ENCODE assay signal across 1 cellular context in the genomic region with DNA sequence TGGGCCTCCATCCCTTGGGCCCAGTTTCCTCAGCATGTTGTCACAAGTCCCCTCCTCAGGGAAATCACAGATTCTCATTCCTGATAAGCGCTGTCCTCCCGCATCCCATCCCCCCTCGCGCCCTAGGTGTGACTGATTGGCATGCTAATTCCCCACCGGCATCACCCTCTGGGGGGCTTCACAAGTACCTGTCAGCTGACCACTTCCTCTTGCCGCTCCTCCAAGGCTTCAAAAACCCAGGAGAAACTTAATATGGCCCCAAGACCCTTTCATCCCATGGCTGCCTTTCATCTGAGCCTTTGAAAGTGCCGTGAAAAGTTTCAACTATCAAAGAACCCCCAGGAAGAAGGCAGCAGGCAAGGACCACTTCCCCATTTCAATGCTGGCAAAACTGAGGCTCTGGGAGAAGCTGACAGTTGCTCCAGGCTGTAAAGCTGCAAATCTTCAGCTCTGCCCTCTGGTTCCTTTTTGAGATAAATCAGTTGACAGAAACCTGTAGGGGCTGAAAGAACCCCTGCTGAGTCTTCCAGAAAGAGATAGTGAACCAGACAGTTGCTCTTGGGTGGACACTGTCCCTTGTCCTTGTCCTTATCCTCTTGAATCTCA.
TF ChIP-seq lines count a peak whose summit lies in the region.

No MANE protein-coding gene starts in this region.

TF ChIP-seq in K562, 482 proteins besides CTCF, POLR2A, EP300 and RAD21 (continued from another document and continues in another):
- TF ChIP-seq CBX2 (IDR thresholded peaks at IDR 0.05; ENCODE audit: insufficient read depth, low read length, poor library complexity, severe bottlenecking) = no peak
- TF ChIP-seq, protein P1, sequence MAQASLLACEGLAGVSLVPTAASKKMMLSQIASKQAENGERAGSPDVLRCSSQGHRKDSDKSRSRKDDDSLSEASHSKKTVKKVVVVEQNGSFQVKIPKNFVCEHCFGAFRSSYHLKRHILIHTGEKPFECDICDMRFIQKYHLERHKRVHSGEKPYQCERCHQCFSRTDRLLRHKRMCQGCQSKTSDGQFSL (CRISPR knock-in tag; IDR thresholded peaks at IDR 0.05) = no peak
- TF ChIP-seq, protein P1 (tag; IDR thresholded peaks at IDR 0.05) = no peak
- peak in 1 of 2 experiments; percentile 50; a peak in 1 of 4 replicates for TF ChIP-seq RCOR1 (IDR thresholded peaks at IDR 0.05; ENCODE audit: borderline replicate concordance in 1 of 2, low read depth in 2 of 2, low read length in 2 of 2)
- TF ChIP-seq BRD4 (IDR thresholded peaks at IDR 0.05) = no peak
- no peak for TF ChIP-seq ZNF75A (CRISPR knock-in tag; IDR thresholded peaks at IDR 0.05)
- TF ChIP-seq RFX7 (CRISPR knock-in tag; IDR thresholded peaks at IDR 0.05) = no peak
- TF ChIP-seq FOXJ2 (tag; IDR thresholded peaks at IDR 0.05) = no peak
- TF ChIP-seq POLR3G (IDR thresholded peaks at IDR 0.05; ENCODE audit: extremely low read depth, insufficient read length, insufficient replicate concordance) = no peak
- TF ChIP-seq CBX3 (IDR thresholded peaks at IDR 0.05; ENCODE audit: borderline replicate concordance in 1 of 2, low read length in 2 of 2) = no peak
- TF ChIP-seq, protein P2, sequence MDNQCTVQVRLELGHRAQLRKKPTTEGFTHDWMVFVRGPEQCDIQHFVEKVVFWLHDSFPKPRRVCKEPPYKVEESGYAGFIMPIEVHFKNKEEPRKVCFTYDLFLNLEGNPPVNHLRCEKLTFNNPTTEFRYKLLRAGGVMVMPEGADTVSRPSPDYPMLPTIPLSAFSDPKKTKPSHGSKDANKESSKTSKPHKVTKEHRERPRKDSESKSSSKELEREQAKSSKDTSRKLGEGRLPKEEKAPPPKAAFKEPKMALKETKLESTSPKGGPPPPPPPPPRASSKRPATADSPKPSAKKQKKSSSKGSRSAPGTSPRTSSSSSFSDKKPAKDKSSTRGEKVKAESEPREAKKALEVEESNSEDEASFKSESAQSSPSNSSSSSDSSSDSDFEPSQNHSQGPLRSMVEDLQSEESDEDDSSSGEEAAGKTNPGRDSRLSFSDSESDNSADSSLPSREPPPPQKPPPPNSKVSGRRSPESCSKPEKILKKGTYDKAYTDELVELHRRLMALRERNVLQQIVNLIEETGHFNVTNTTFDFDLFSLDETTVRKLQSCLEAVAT (IDR thresholded peaks at IDR 0.05) = no peak
- TF ChIP-seq BCOR (IDR thresholded peaks at IDR 0.05) = peak; percentile 47; the same call in 1 of the 2 replicates
- no peak for TF ChIP-seq NFRKB (IDR thresholded peaks at IDR 0.05; ENCODE audit: low read depth)
- TF ChIP-seq, protein P3, sequence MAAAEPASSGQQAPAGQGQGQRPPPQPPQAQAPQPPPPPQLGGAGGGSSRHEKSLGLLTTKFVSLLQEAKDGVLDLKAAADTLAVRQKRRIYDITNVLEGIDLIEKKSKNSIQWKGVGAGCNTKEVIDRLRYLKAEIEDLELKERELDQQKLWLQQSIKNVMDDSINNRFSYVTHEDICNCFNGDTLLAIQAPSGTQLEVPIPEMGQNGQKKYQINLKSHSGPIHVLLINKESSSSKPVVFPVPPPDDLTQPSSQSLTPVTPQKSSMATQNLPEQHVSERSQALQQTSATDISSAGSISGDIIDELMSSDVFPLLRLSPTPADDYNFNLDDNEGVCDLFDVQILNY (CRISPR knock-in tag; IDR thresholded peaks at IDR 0.05) = no peak
- no peak for TF ChIP-seq NFE2 (IDR thresholded peaks at IDR 0.05; ENCODE audit: low read depth)
- peak; percentile 77 for TF ChIP-seq RBM25 (IDR thresholded peaks at IDR 0.05; ENCODE audit: low read depth, low read length, severe bottlenecking)
- no peak for TF ChIP-seq ZFP1 (CRISPR knock-in tag; IDR thresholded peaks at IDR 0.05)
- TF ChIP-seq, protein P4, sequence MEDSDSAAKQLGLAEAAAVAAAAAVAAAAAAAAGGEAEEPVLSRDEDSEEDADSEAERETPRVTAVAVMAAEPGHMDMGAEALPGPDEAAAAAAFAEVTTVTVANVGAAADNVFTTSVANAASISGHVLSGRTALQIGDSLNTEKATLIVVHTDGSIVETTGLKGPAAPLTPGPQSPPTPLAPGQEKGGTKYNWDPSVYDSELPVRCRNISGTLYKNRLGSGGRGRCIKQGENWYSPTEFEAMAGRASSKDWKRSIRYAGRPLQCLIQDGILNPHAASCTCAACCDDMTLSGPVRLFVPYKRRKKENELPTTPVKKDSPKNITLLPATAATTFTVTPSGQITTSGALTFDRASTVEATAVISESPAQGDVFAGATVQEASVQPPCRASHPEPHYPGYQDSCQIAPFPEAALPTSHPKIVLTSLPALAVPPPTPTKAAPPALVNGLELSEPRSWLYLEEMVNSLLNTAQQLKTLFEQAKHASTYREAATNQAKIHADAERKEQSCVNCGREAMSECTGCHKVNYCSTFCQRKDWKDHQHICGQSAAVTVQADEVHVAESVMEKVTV (CRISPR knock-in tag; IDR thresholded peaks at IDR 0.05) = no peak
- no peak for TF ChIP-seq ZNF143 (CRISPR knock-in tag; IDR thresholded peaks at IDR 0.05)
- TF ChIP-seq, protein P5, sequence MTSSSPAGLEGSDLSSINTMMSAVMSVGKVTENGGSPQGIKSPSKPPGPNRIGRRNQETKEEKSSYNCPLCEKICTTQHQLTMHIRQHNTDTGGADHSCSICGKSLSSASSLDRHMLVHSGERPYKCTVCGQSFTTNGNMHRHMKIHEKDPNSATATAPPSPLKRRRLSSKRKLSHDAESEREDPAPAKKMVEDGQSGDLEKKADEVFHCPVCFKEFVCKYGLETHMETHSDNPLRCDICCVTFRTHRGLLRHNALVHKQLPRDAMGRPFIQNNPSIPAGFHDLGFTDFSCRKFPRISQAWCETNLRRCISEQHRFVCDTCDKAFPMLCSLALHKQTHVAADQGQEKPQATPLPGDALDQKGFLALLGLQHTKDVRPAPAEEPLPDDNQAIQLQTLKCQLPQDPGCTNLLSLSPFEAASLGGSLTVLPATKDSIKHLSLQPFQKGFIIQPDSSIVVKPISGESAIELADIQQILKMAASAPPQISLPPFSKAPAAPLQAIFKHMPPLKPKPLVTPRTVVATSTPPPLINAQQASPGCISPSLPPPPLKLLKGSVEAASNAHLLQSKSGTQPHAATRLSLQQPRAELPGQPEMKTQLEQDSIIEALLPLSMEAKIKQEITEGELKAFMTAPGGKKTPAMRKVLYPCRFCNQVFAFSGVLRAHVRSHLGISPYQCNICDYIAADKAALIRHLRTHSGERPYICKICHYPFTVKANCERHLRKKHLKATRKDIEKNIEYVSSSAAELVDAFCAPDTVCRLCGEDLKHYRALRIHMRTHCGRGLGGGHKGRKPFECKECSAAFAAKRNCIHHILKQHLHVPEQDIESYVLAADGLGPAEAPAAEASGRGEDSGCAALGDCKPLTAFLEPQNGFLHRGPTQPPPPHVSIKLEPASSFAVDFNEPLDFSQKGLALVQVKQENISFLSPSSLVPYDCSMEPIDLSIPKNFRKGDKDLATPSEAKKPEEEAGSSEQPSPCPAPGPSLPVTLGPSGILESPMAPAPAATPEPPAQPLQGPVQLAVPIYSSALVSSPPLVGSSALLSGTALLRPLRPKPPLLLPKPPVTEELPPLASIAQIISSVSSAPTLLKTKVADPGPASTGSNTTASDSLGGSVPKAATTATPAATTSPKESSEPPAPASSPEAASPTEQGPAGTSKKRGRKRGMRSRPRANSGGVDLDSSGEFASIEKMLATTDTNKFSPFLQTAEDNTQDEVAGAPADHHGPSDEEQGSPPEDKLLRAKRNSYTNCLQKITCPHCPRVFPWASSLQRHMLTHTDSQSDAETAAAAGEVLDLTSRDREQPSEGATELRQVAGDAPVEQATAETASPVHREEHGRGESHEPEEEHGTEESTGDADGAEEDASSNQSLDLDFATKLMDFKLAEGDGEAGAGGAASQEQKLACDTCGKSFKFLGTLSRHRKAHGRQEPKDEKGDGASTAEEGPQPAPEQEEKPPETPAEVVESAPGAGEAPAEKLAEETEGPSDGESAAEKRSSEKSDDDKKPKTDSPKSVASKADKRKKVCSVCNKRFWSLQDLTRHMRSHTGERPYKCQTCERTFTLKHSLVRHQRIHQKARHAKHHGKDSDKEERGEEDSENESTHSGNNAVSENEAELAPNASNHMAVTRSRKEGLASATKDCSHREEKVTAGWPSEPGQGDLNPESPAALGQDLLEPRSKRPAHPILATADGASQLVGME (CRISPR knock-in tag; IDR thresholded peaks at IDR 0.05) = no peak
- TF ChIP-seq BCL6 (CRISPR knock-in tag; IDR thresholded peaks at IDR 0.05) = no peak
- TF ChIP-seq ZNF253 (CRISPR knock-in tag; conservative IDR thresholded peaks at IDR 0.05) = no peak
- TF ChIP-seq, protein P6, sequence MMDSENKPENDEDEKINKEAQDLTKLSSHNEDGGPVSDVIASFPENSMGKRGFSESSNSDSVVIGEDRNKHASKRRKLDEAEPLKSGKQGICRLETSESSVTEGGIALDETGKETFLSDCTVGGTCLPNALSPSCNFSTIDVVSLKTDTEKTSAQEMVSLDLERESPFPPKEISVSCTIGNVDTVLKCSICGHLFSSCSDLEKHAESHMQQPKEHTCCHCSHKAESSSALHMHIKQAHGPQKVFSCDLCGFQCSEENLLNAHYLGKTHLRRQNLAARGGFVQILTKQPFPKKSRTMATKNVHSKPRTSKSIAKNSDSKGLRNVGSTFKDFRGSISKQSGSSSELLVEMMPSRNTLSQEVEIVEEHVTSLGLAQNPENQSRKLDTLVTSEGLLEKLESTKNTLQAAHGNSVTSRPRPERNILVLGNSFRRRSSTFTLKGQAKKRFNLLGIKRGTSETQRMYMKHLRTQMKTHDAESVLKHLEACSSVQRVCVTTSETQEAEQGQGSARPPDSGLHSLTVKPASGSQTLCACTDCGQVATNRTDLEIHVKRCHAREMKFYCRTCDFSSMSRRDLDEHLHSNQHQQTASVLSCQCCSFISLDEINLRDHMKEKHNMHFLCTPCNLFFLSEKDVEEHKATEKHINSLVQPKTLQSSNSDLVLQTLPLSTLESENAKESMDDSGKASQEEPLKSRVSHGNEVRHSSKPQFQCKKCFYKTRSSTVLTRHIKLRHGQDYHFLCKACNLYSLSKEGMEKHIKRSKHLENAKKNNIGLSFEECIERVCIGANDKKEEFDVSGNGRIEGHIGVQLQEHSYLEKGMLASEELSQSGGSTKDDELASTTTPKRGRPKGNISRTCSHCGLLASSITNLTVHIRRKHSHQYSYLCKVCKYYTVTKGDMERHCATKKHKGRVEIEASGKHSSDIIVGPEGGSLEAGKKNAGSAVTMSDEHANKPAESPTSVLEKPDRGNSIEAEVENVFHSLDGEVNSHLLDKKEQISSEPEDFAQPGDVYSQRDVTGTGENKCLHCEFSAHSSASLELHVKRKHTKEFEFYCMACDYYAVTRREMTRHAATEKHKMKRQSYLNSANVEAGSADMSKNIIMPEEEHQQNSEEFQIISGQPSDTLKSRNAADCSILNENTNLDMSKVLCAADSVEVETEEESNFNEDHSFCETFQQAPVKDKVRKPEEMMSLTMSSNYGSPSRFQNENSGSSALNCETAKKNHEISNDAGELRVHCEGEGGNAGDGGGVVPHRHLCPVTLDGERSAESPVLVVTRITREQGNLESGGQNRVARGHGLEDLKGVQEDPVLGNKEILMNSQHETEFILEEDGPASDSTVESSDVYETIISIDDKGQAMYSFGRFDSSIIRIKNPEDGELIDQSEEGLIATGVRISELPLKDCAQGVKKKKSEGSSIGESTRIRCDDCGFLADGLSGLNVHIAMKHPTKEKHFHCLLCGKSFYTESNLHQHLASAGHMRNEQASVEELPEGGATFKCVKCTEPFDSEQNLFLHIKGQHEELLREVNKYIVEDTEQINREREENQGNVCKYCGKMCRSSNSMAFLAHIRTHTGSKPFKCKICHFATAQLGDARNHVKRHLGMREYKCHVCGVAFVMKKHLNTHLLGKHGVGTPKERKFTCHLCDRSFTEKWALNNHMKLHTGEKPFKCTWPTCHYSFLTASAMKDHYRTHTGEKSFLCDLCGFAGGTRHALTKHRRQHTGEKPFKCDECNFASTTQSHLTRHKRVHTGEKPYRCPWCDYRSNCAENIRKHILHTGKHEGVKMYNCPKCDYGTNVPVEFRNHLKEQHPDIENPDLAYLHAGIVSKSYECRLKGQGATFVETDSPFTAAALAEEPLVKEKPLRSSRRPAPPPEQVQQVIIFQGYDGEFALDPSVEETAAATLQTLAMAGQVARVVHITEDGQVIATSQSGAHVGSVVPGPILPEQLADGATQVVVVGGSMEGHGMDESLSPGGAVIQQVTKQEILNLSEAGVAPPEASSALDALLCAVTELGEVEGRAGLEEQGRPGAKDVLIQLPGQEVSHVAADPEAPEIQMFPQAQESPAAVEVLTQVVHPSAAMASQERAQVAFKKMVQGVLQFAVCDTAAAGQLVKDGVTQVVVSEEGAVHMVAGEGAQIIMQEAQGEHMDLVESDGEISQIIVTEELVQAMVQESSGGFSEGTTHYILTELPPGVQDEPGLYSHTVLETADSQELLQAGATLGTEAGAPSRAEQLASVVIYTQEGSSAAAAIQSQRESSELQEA (IDR thresholded peaks at IDR 0.05; ENCODE audit: low read depth) = no peak
- no peak for TF ChIP-seq NR3C1 (CRISPR knock-in tag; IDR thresholded peaks at IDR 0.05)
- no peak for TF ChIP-seq NFXL1 (CRISPR knock-in tag; IDR thresholded peaks at IDR 0.05)
- no peak for TF ChIP-seq NFE2L1 (tag; IDR thresholded peaks at IDR 0.05; ENCODE audit: borderline replicate concordance, low read depth)
- TF ChIP-seq KDM1A (IDR thresholded peaks at IDR 0.05) = peak; percentile 45 to 51; a peak in 3 of 4 replicates
- TF ChIP-seq PTTG1 (tag; IDR thresholded peaks at IDR 0.05; ENCODE audit: low read depth) = no peak
- no peak for TF ChIP-seq TAF7 (tag; IDR thresholded peaks at IDR 0.05)
- TF ChIP-seq, protein P7, sequence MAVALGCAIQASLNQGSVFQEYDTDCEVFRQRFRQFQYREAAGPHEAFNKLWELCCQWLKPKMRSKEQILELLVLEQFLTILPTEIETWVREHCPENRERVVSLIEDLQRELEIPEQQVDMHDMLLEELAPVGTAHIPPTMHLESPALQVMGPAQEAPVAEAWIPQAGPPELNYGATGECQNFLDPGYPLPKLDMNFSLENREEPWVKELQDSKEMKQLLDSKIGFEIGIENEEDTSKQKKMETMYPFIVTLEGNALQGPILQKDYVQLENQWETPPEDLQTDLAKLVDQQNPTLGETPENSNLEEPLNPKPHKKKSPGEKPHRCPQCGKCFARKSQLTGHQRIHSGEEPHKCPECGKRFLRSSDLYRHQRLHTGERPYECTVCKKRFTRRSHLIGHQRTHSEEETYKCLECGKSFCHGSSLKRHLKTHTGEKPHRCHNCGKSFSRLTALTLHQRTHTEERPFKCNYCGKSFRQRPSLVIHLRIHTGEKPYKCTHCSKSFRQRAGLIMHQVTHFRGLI (CRISPR knock-in tag; IDR thresholded peaks at IDR 0.05) = no peak
